In the genomic region with DNA sequence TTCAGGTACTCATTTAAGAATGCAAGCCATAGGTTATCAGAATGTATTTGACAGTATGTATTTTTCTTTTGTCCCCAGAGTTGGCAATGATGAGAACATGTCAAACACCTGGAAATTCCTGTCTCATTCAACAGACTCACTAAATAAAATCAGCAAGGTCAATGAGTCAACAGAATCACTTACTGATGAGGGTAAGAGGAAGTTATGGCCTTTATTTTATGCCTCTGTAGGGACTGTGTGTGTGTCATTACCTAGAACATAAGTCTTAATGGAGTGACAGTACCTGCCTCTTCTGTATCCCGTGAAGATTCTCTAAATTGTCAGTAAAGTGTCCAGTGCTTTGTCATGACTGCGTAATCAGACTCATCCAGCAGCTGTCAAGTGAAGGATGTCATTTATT, we compare ENCODE assay signal across 22 cellular contexts.
DNase-seq lines count a peak whose midpoint lies in the region; ATAC-seq, FAIRE-seq and TF ChIP-seq lines count a peak whose summit lies in the region.
"Had no signal": no experiment of that assay in that cellular context is flagged by ENCODE, and none has a peak within 500 bp of the region (broad histone marks: within the 10 kb centered on the region; RNA-seq: fewer than 3 reads in every experiment).

No MANE protein-coding gene starts in this region.

- no peak for TF ChIP-seq POLR2A in GM12891 (IDR thresholded peaks at IDR 0.05; ENCODE audit: low read depth, low read length)
- no peak for TF ChIP-seq POLR2A in GM12878 (IDR thresholded peaks at IDR 0.05; ENCODE audit: low read depth, low read length)

- H3K4me3 ChIP-seq in GM12878 (no peak overlapping the region), trophoblast cell (ENCODE audit: low read depth, low read length) (no peak overlapping the region)
- H3K4me3 ChIP-seq: breast epithelium, esophagus squamous epithelium, HAP-1, psoas muscle had no signal

- no peak for TF ChIP-seq RAD21 in GM12878 (IDR thresholded peaks at IDR 0.05; ENCODE audit: insufficient read depth, low read depth, low read length)

- H2BK12ac ChIP-seq in trophoblast cell (ENCODE audit: low read length), result no peak overlapping the region

- H3K9ac ChIP-seq in GM12878 (ENCODE audit: control insufficient read depth, insufficient read depth, low read length), result no peak overlapping the region
- no peak overlapping the region for H3K9ac ChIP-seq in trophoblast cell (ENCODE audit: low read length)

- peaks cover 42% of the 10 kb centered on the region for H3K4me1 ChIP-seq in GM12878 (ENCODE audit: control insufficient read depth, insufficient read depth, low read length)
- H3K4me1 ChIP-seq in trophoblast cell (ENCODE audit: control insufficient read depth in 1 of 2, insufficient read depth in 2 of 2, low read length in 2 of 2), result no peaks in the 10 kb centered on the region
- H3K4me1 ChIP-seq: breast epithelium, esophagus squamous epithelium, HAP-1, psoas muscle had no signal

- no peak overlapping the region for H4K12ac ChIP-seq in trophoblast cell (ENCODE audit: low read depth, low read length)

- no peak overlapping the region for H2AK5ac ChIP-seq in trophoblast cell (ENCODE audit: low read length)

- H2AFZ ChIP-seq in GM12878 (ENCODE audit: control insufficient read depth, low read depth, low read length) (no peak overlapping the region), trophoblast cell (ENCODE audit: insufficient read depth, low read length, poor library complexity) (no peak overlapping the region)

- no TSS peak for BruUV-seq in GM12878 (replicated peaks; lab: Mats Ljungman, UMichigan)

- POLR2A ChIA-PET in GM12878 (lab: Charles Lee), result no interaction called here

- H3K4me2 ChIP-seq in GM12878 (ENCODE audit: control insufficient read depth, insufficient read depth), result no peak overlapping the region
- no peak overlapping the region for H3K4me2 ChIP-seq in trophoblast cell (ENCODE audit: low read length)

- H3K9me3 ChIP-seq in GM12878 (replicated peaks; ENCODE audit: control insufficient read depth, insufficient read depth, low read length), result no peaks in the 10 kb centered on the region
- H3K9me3 ChIP-seq in trophoblast cell (ENCODE audit: insufficient read depth, low read depth, low read length), result no peaks in the 10 kb centered on the region
- H3K9me3 ChIP-seq: breast epithelium, esophagus squamous epithelium, HAP-1, psoas muscle had no signal

- peaks cover 63% of the 10 kb centered on the region for H3K36me3 Mint-ChIP-seq in activated T-cell treated with anti-CD3 and anti-CD28 coated beads, Interleukin-2, amount 50 U/mL, for 4 hours (ENCODE audit: insufficient read depth)

- no peak overlapping the region for H3K23ac ChIP-seq in trophoblast cell (ENCODE audit: low read length)

- SMC1A ChIA-PET in GM12878 (lab: Charles Lee; ENCODE audit: uncharacterized antibody, unreplicated experiment), result interaction anchor here (1.1 to 1.4 kb wide), 2 partner anchors 12 to 35 kb away, joined by 3 read pairs; no protein-coding TSS in a partner anchor

- peaks cover 54% of the 10 kb centered on the region for H3K4me1 Mint-ChIP-seq in activated T-cell treated with anti-CD3 and anti-CD28 coated beads, Interleukin-2, amount 50 U/mL, for 4 hours (ENCODE audit: low read depth)
- H3K4me1 Mint-ChIP-seq: neural crest cell had no signal

- intact Hi-C loops in GM12878 (cut with micrococcal nuclease; ENCODE audit: unreplicated experiment), result no loop called here

- no peak overlapping the region for H2BK5ac ChIP-seq in trophoblast cell (ENCODE audit: low read depth, low read length, poor library complexity)

- CTCF ChIA-PET in GM12878 (lab: Yijun Ruan, JAX), result interaction anchor here (1.4 kb wide), 1 partner anchor 14 kb away, joined by 3 read pairs; no protein-coding TSS in a partner anchor

- H3K18ac ChIP-seq in trophoblast cell (ENCODE audit: low read length), result no peak overlapping the region

- H3K9me3 Mint-ChIP-seq in activated T-cell treated with anti-CD3 and anti-CD28 coated beads, Interleukin-2, amount 50 U/mL, for 4 hours, result no peaks in the 10 kb centered on the region
- H3K9me3 Mint-ChIP-seq: neural crest cell had no signal

- H4K8ac ChIP-seq in trophoblast cell (ENCODE audit: low read depth, low read length), result no peak overlapping the region

- H2BK120ac ChIP-seq in trophoblast cell (ENCODE audit: insufficient read depth, low read length, poor library complexity), result no peak overlapping the region

- H3K4me3 Mint-ChIP-seq in activated T-cell treated with anti-CD3 and anti-CD28 coated beads, Interleukin-2, amount 50 U/mL, for 4 hours, result no peak overlapping the region
- H3K4me3 Mint-ChIP-seq: neural crest cell had no signal

- no peak overlapping the region for H3K4ac ChIP-seq in trophoblast cell (ENCODE audit: low read depth, low read length)

- H4K20me1 ChIP-seq in GM12878 (ENCODE audit: control insufficient read depth, insufficient read depth), result no peaks in the 10 kb centered on the region

- TF ChIP-seq EP300 in GM12878 (IDR thresholded peaks at IDR 0.05; ENCODE audit: borderline replicate concordance in 1 of 2, control insufficient read depth in 1 of 2, low read depth in 2 of 2, low read length in 2 of 2), result no peak

- H4K91ac ChIP-seq in trophoblast cell (ENCODE audit: low read depth, low read length), result no peak overlapping the region

- no peaks in the 10 kb centered on the region for H3K27me3 Mint-ChIP-seq in activated T-cell treated with anti-CD3 and anti-CD28 coated beads, Interleukin-2, amount 50 U/mL, for 4 hours (ENCODE audit: low read depth)

- H3K79me2 ChIP-seq in GM12878 (ENCODE audit: control insufficient read depth, insufficient read depth, low read length) (peaks cover 11% of the 10 kb centered on the region), trophoblast cell (ENCODE audit: control insufficient read depth, insufficient read depth, low read length, poor library complexity) (no peaks in the 10 kb centered on the region)

- no peak overlapping the region for H3K14ac ChIP-seq in trophoblast cell (ENCODE audit: low read length)

- H3K36me3 ChIP-seq in GM12878 (ENCODE audit: control insufficient read depth in 2 of 2, insufficient read depth in 2 of 2, low read length in 1 of 2) (peaks cover 16 to 42% of the 10 kb centered on the region in 2 experiments), trophoblast cell (ENCODE audit: control insufficient read depth in 1 of 2, insufficient read depth in 2 of 2, low read length in 2 of 2) (peaks cover 13 to 29% of the 10 kb centered on the region in 2 experiments)

- no peak for DNase-seq in activated T-cell treated with anti-CD3 and anti-CD28 coated beads, Interleukin-2, amount 50 U/mL, for 4 hours
- DNase-seq in activated T-cell treated with anti-CD3 and anti-CD28 coated beads, Interleukin-2, amount 50 U/mL, for 48 hours, result no peak
- DNase-seq in GM12891 (ENCODE audit: insufficient read length, low spot score), result no peak
- DNase-seq in GM12878 (ENCODE audit: low read depth, low spot score), result no peak
- DNase-seq in trophoblast cell, result peak; percentile 26 to 71
- no peak for DNase-seq in NCI-H510A (lab: John Stamatoyannopoulos, UW)
- no peak for DNase-seq in NCI-H345 treated with DMSO at 0.1 percent for 48 hours (lab: John Stamatoyannopoulos, UW; ENCODE audit: unreplicated experiment)
- no peak for DNase-seq in NCI-H1436 treated with DMSO at 0.1 percent for 48 hours (lab: John Stamatoyannopoulos, UW)
- DNase-seq: ACHN; DND-41; esophagus squamous epithelium; KG1; mesendoderm; NCI-H1092 treated with DMSO at 0.1 percent for 48 hours; NCI-H2107; NCI-H82; psoas muscle; stimulated activated naive CD4-positive, alpha-beta T cell treated with Interleukin-2 at 50 U/mL for 16 hours had no signal

- TF ChIP-seq CTCF in GM12878 (IDR thresholded peaks at IDR 0.05 in 2 of 3, conservative IDR thresholded peaks at IDR 0.05 in 1 of 3; ENCODE audit: control insufficient read depth in 2 of 3, extremely low read depth in 1 of 3, insufficient read depth in 1 of 3, low read depth in 3 of 3, low read length in 3 of 3), result no peak

- WGBS in GM12878 (ENCODE audit: insufficient coverage, insufficient replicate concordance, low lambda C conversion rate, missing lambda C conversion rate), result 50% methylated on average over 2 of the region's 2 CpGs
- WGBS in trophoblast cell (ENCODE audit: extremely low coverage, insufficient coverage, insufficient read length), result no CpG with 5 or more reads among the region's 2 CpGs

- H3K27me3 ChIP-seq in GM12878 (replicated peaks in 1 of 2; ENCODE audit: control insufficient read depth in 2 of 2, insufficient read depth in 2 of 2, low read length in 1 of 2), result no peaks in the 10 kb centered on the region
- no peaks in the 10 kb centered on the region for H3K27me3 ChIP-seq in trophoblast cell (ENCODE audit: insufficient read depth, low read length)
- H3K27me3 ChIP-seq: breast epithelium, esophagus squamous epithelium had no signal

- RAD21 ChIA-PET in GM12878 (lab: Charles Lee; ENCODE audit: unreplicated experiment), result interaction anchor here (1.3 to 1.4 kb wide), 2 partner anchors 25 to 30 kb away, joined by 3 to 5 read pairs; no protein-coding TSS in a partner anchor

- H3K27ac ChIP-seq in GM12878 (ENCODE audit: control insufficient read depth, insufficient read depth), result peak overlapping the region; percentile 82
- no peak overlapping the region for H3K27ac ChIP-seq in trophoblast cell (ENCODE audit: low read depth, low read length)
- H3K27ac ChIP-seq: breast epithelium, esophagus squamous epithelium had no signal

- ATAC-seq in activated T-cell treated with anti-CD3 and anti-CD28 coated beads, Interleukin-2, amount 50 U/mL, for 4 hours, result peak; percentile 35 to 54
- peak; percentile 39 for ATAC-seq in GM12878

- H3K79me1 ChIP-seq in trophoblast cell (ENCODE audit: low read length), result no peaks in the 10 kb centered on the region

- peak; percentile 84 for FAIRE-seq in GM12891 (lab: Jason Lieb, UNC)
- FAIRE-seq in GM12878 (lab: Jason Lieb, UNC), result no peak
- FAIRE-seq: urothelium cell line had no signal

- in situ Hi-C loops in GM12878 (cut with MboI), result no loop called here

TF ChIP-seq in GM12891, 5 proteins besides CTCF, POLR2A, EP300 and RAD21:
- TF ChIP-seq SPI1 (IDR thresholded peaks at IDR 0.05; ENCODE audit: low read depth, low read length) (no peak), TAF1 (IDR thresholded peaks at IDR 0.05; ENCODE audit: low read depth, low read length) (no peak), POLR2AphosphoS5 (IDR thresholded peaks at IDR 0.05; ENCODE audit: low read depth, low read length) (no peak), PAX5 (IDR thresholded peaks at IDR 0.05; ENCODE audit: insufficient read depth, low read length, severe bottlenecking) (no peak), POU2F2 (IDR thresholded peaks at IDR 0.05; ENCODE audit: low read depth, low read length) (no peak)

TF ChIP-seq in GM12878, 131 proteins besides CTCF, POLR2A, EP300 and RAD21:
- TF ChIP-seq PAX5 (IDR thresholded peaks at IDR 0.05; ENCODE audit: borderline replicate concordance, low read depth, low read length) (no peak), LARP7 (IDR thresholded peaks at IDR 0.05) (no peak), ZBED1 (IDR thresholded peaks at IDR 0.05; ENCODE audit: borderline replicate concordance) (no peak), TCF12 (IDR thresholded peaks at IDR 0.05; ENCODE audit: low read depth, low read length) (no peak)
TF ChIP-seq in GM12878: peak in this region for 0.

Comparison
In these comparisons a context has a peak if more than half of its experiments do, and no peak if none do; other contexts are left out.
1. DNase-seq: peak in trophoblast cell (2 of 2); none in activated T-cell treated with anti-CD3 and anti-CD28 coated beads, Interleukin-2, amount 50 U/mL, for 4 hours (single experiment), activated T-cell treated with anti-CD3 and anti-CD28 coated beads, Interleukin-2, amount 50 U/mL, for 48 hours (0 of 2), GM12891 (single experiment), GM12878 (single experiment), NCI-H510A (single experiment), NCI-H345 treated with DMSO at 0.1 percent for 48 hours (single experiment) and NCI-H1436 treated with DMSO at 0.1 percent for 48 hours (single experiment).